Comparison of ENCODE assay signal across 8 cellular contexts in genomic region chr2:207165121-207166038, GRCh38. TPM values are rescaled to one million over a fixed set of nuclear protein-coding genes. Genes with fewer than 3 reads are reported as not detected.
A peak's percentile ranks its signal among the peaks of the same experiment; 100 is the strongest.
DNase-seq lines count a peak whose midpoint lies in the region; ATAC-seq and TF ChIP-seq lines count a peak whose summit lies in the region.

TSS of gene KLF7 (minus strand) at chr2:207165948. CDS start at chr2:207165568, 380 bp downstream.

- peaks cover 8% of the 10 kb centered on the region for H4K20me1 ChIP-seq in Loucy (ENCODE audit: insufficient read depth, low read length, poor library complexity, severe bottlenecking)

- H3K36me3 ChIP-seq in Loucy (ENCODE audit: insufficient read depth, low read length) (no peaks in the 10 kb centered on the region), liver (ENCODE audit: control insufficient read depth in 4 of 4, insufficient read depth in 3 of 4, low read depth in 1 of 4, low read length in 3 of 4) (no peaks in the 10 kb centered on the region)

- DNase-seq in EL (peak; percentile 49), dermis microvascular lymphatic vessel endothelial cell (ENCODE audit: low read depth in 2 of 2) (peak; percentile 64 to 68), GOT3 (lab: John Stamatoyannopoulos, UW) (no peak)
- DNase-seq in activated CD4-positive, alpha-beta T cell treated with anti-CD3 and anti-CD28 coated beads for 48 hours, result peak; percentile 73
- peak; percentile 51 for DNase-seq in stimulated activated CD4-positive, alpha-beta T cell treated with anti-CD3 and anti-CD28 coated beads, Interleukin-2, amount 100 ng/mL, for 4 hours (ENCODE audit: low read depth)

- TF ChIP-seq CTCF in Loucy (conservative IDR thresholded peaks at IDR 0.05; ENCODE audit: low read length) (no peak), liver (IDR thresholded peaks at IDR 0.05; ENCODE audit: low read depth, low read length, missing input control) (no peak)

- no peaks in the 10 kb centered on the region for H3F3A ChIP-seq in Loucy (ENCODE audit: low read depth)

- ATAC-seq in HG02588 (IDR thresholded peaks at IDR 0.05; ENCODE audit: unreplicated experiment), result no peak

- peak within 1 kb of the TSS; percentile 100 for H3K27ac ChIP-seq in liver (ENCODE audit: low read depth in 1 of 2, low read length in 2 of 2)

- WGBS in liver, result under 1% methylated on average over 36 of the region's 36 CpGs

- H3K4me2 ChIP-seq in Loucy (ENCODE audit: low read depth, low read length, poor library complexity, severe bottlenecking), result peak within 1 kb of the TSS; percentile 95

- no peak for TF ChIP-seq RAD21 in liver (IDR thresholded peaks at IDR 0.05)

- H3K4me1 ChIP-seq in Loucy (ENCODE audit: insufficient read depth, low read length, poor library complexity, severe bottlenecking) (peaks cover 33% of the 10 kb centered on the region), liver (ENCODE audit: control insufficient read depth in 4 of 4, insufficient read depth in 4 of 4, low read length in 3 of 4) (peaks cover 2 to 28% (median 15%) of the 10 kb centered on the region in 4 donors)

- H2AFZ ChIP-seq in Loucy (ENCODE audit: low read length), result peak within 1 kb of the TSS; percentile 84

- H3K9me2 ChIP-seq in Loucy (replicated peaks; ENCODE audit: low read depth, low read length), result no peaks in the 10 kb centered on the region

- peak within 1 kb of the TSS; percentile 97 for H3K9ac ChIP-seq in Loucy (ENCODE audit: low read depth, low read length, poor library complexity, severe bottlenecking)
- H3K9ac ChIP-seq in liver (ENCODE audit: low read depth in 1 of 2, low read length in 2 of 2), result peak within 1 kb of the TSS; percentile 93 to 98

- peaks cover 11% of the 10 kb centered on the region; the same call in 1 of the 2 replicates for H3K79me2 ChIP-seq in Loucy (ENCODE audit: insufficient read depth, low read length)

- H3K4me3 ChIP-seq in Loucy (ENCODE audit: low read length, poor library complexity, severe bottlenecking) (peak within 1 kb of the TSS; percentile 92), liver (ENCODE audit: low read depth in 1 of 3, low read length in 3 of 3) (peak within 1 kb of the TSS; percentile 73 to 96 (median 95))

- H3K9me3 ChIP-seq in Loucy (ENCODE audit: insufficient read depth, low read depth, low read length), result no peaks in the 10 kb centered on the region
- no peaks in the 10 kb centered on the region for H3K9me3 ChIP-seq in liver (ENCODE audit: control insufficient read depth in 4 of 4, low read length in 3 of 4)

- H3K27me3 ChIP-seq in Loucy (ENCODE audit: insufficient read depth, low read length, poor library complexity, severe bottlenecking) (no peaks in the 10 kb centered on the region), liver (ENCODE audit: control insufficient read depth in 4 of 4, insufficient read depth in 4 of 4, low read length in 3 of 4) (no peaks in the 10 kb centered on the region)

TF ChIP-seq in liver, 16 proteins besides CTCF, POLR2A, EP300 and RAD21:
- TF ChIP-seq NR2F2 (IDR thresholded peaks at IDR 0.05), result no peak
- TF ChIP-seq, protein P1, sequence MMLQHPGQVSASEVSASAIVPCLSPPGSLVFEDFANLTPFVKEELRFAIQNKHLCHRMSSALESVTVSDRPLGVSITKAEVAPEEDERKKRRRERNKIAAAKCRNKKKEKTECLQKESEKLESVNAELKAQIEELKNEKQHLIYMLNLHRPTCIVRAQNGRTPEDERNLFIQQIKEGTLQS (IDR thresholded peaks at IDR 0.05), result no peak
- no peak for TF ChIP-seq EGR1 (IDR thresholded peaks at IDR 0.05; ENCODE audit: low read depth in 2 of 2)
- TF ChIP-seq FOXA2 (IDR thresholded peaks at IDR 0.05), result no peak
- no peak for TF ChIP-seq SP1 (IDR thresholded peaks at IDR 0.05)
- TF ChIP-seq FOXA1 (IDR thresholded peaks at IDR 0.05), result no peak
- TF ChIP-seq YY1 (IDR thresholded peaks at IDR 0.05), result peak; percentile 14
- TF ChIP-seq, protein P2, sequence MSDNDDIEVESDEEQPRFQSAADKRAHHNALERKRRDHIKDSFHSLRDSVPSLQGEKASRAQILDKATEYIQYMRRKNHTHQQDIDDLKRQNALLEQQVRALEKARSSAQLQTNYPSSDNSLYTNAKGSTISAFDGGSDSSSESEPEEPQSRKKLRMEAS (IDR thresholded peaks at IDR 0.05), result no peak
- TF ChIP-seq TAF1 (conservative IDR thresholded peaks at IDR 0.05), result peak; percentile 47
- no peak for TF ChIP-seq HNF4G (IDR thresholded peaks at IDR 0.05)
- no peak for TF ChIP-seq GABPA (IDR thresholded peaks at IDR 0.05 in 1 of 2, conservative IDR thresholded peaks at IDR 0.05 in 1 of 2)
- TF ChIP-seq HNF4A (conservative IDR thresholded peaks at IDR 0.05), result no peak
- TF ChIP-seq JUND (IDR thresholded peaks at IDR 0.05), result no peak
- peak; percentile 8 for TF ChIP-seq REST (IDR thresholded peaks at IDR 0.05)
- no peak for TF ChIP-seq RXRA (IDR thresholded peaks at IDR 0.05)

RNA-seq across cellular contexts. Expression of gene KLF7, which starts in this region (rescaled TPM):
- total RNA-seq in dermis microvascular lymphatic vessel endothelial cell (8.5 and 8.7 TPM in 2 replicates), liver (10 to 100 TPM in 1 of 2 donors, 1 to 10 TPM in 1; 5.1 to 11.5 TPM)
- 1 to 10 TPM; 1.9 to 3.8 TPM for polyA plus RNA-seq in liver
